1 cellular context compared by ENCODE assay signal in genomic region chrX:153672531-153673397, GRCh38.
TF ChIP-seq lines count a peak whose summit lies in the region.

No MANE protein-coding gene starts in this region.

TF ChIP-seq in H1, 55 proteins besides CTCF, POLR2A, EP300 and RAD21:
- no peak for TF ChIP-seq HDAC2 (IDR thresholded peaks at IDR 0.05; ENCODE audit: borderline replicate concordance in 1 of 2, low read depth in 2 of 2, low read length in 2 of 2)
- TF ChIP-seq SIRT6 (IDR thresholded peaks at IDR 0.05; ENCODE audit: low read length), result no peak
- no peak for TF ChIP-seq CHD2 (IDR thresholded peaks at IDR 0.05; ENCODE audit: low read length)
- no peak for TF ChIP-seq NRF1 (IDR thresholded peaks at IDR 0.05; ENCODE audit: low read depth, low read length)
- no peak for TF ChIP-seq EZH2 (IDR thresholded peaks at IDR 0.05; ENCODE audit: low read depth, low read length, severe bottlenecking)
- TF ChIP-seq POU5F1 (IDR thresholded peaks at IDR 0.05; ENCODE audit: low read depth, low read length), result no peak
- no peak for TF ChIP-seq TAF1 (IDR thresholded peaks at IDR 0.05; ENCODE audit: low read depth, low read length)
- TF ChIP-seq, protein P1, sequence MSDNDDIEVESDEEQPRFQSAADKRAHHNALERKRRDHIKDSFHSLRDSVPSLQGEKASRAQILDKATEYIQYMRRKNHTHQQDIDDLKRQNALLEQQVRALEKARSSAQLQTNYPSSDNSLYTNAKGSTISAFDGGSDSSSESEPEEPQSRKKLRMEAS (IDR thresholded peaks at IDR 0.05), result no peak
- no peak for TF ChIP-seq SIN3A (conservative IDR thresholded peaks at IDR 0.05 in 1 of 2, IDR thresholded peaks at IDR 0.05 in 1 of 2; ENCODE audit: low read depth in 1 of 2, low read length in 2 of 2)
- no peak for TF ChIP-seq SAP30 (IDR thresholded peaks at IDR 0.05; ENCODE audit: insufficient read depth, insufficient replicate concordance, low read length)
- no peak for TF ChIP-seq CEBPB (IDR thresholded peaks at IDR 0.05; ENCODE audit: low read depth, low read length)
- no peak for TF ChIP-seq PHF8 (conservative IDR thresholded peaks at IDR 0.05; ENCODE audit: low read depth, low read length)
- no peak for TF ChIP-seq SP2 (IDR thresholded peaks at IDR 0.05; ENCODE audit: low read length)
- TF ChIP-seq SRF (IDR thresholded peaks at IDR 0.05; ENCODE audit: low read depth, low read length), result no peak
